Comparison of ENCODE assay signal across 10 cellular contexts in genomic region chr18:45517181-45517741, GRCh38.
DNase-seq lines count a peak whose midpoint lies in the region; ATAC-seq and TF ChIP-seq lines count a peak whose summit lies in the region.
"Had no signal": no experiment of that assay in that cellular context is flagged by ENCODE, and none has a peak within 500 bp of the region (broad histone marks: within the 10 kb centered on the region; RNA-seq: fewer than 3 reads in every experiment).

No MANE protein-coding gene starts in this region.

- TF ChIP-seq EP300 in ovary (IDR thresholded peaks at IDR 0.05) = no peak

- H3K9me3 ChIP-seq in ovary (no peaks in the 10 kb centered on the region), aorta (ENCODE audit: control insufficient read depth, low read length) (no peaks in the 10 kb centered on the region)

- H3K27ac ChIP-seq in ovary = no peak overlapping the region
- peak overlapping the region; percentile 70 to 100 for H3K27ac ChIP-seq in aorta (ENCODE audit: low read depth in 1 of 2, low read length in 2 of 2)

- H3K4me3 ChIP-seq in ovary (no peak overlapping the region), aorta (ENCODE audit: low read length in 2 of 2) (no peak overlapping the region)

- H3K27me3 ChIP-seq in ovary (no peaks in the 10 kb centered on the region), aorta (ENCODE audit: control insufficient read depth in 1 of 2, insufficient read depth in 2 of 2, low read length in 1 of 2) (no peaks in the 10 kb centered on the region)

- TF ChIP-seq POLR2A in ovary (IDR thresholded peaks at IDR 0.05) = no peak

- peaks cover 12% of the 10 kb centered on the region for H3K4me1 ChIP-seq in ovary (ENCODE audit: insufficient read depth)
- H3K4me1 ChIP-seq in aorta (ENCODE audit: control insufficient read depth in 1 of 2, insufficient read depth in 2 of 2, low read length in 2 of 2) = peaks cover 9 to 13% of the 10 kb centered on the region in 2 donors

- WGBS in ovary, 3 donors = 2 to 6% (median 2%) methylated on average over 11 of the region's 11 CpGs
- WGBS in aorta, 2 donors = 4% methylated on average over 11 of the region's 11 CpGs

- intact Hi-C loops in Right ventricle myocardium inferior (cut with DNase I) (no loop called here), cardiac septum (cut with DNase I) (no loop called here), Right ventricle myocardium superior (cut with DNase I) (no loop called here), ovary (cut with DNase I) (loop anchor here in 1 of 4 donors (10.0 kb wide), 1 partner anchor 68 kb away; no protein-coding TSS in a partner anchor), aorta (cut with DNase I) (no loop called here)

- no peak for TF ChIP-seq CTCF in ovary (IDR thresholded peaks at IDR 0.05)

- ATAC-seq in Right ventricle myocardium inferior = peak; percentile 90
- ATAC-seq in Right ventricle myocardium superior (ENCODE audit: poor library complexity) = peak; percentile 87
- peak; percentile 78 for ATAC-seq in aorta (ENCODE audit: low FRiP score)
- no peak for ATAC-seq in GM19467 (IDR thresholded peaks at IDR 0.05; ENCODE audit: unreplicated experiment)
- ATAC-seq: Panc1 had no signal

- H3K36me3 ChIP-seq in ovary (no peaks in the 10 kb centered on the region), aorta (ENCODE audit: control insufficient read depth in 1 of 2, insufficient read depth in 2 of 2, low read length in 1 of 2) (no peaks in the 10 kb centered on the region)

- DNase-seq in Right ventricle myocardium inferior (ENCODE audit: missing footprints) = peak; percentile 74
- DNase-seq in cardiac septum (ENCODE audit: low spot score) = no peak
- peak; percentile 80 for DNase-seq in Right ventricle myocardium superior
- DNase-seq in ovary = peak in 3 of 5 donors; percentile 25 to 60 (median 36)
- DNase-seq in aorta = peak; percentile 77 to 83
- no peak for DNase-seq in hypothalamus (lab: John Stamatoyannopoulos, UW)
- no peak for DNase-seq in NCI-H2107 treated with DMSO at 0.1 percent for 48 hours (lab: John Stamatoyannopoulos, UW; ENCODE audit: unreplicated experiment)
- DNase-seq: DMS79 had no signal

Comparison
In these comparisons a context has a peak if more than half of its experiments do, and no peak if none do; other contexts are left out.
1. DNase-seq: peak in Right ventricle myocardium inferior (single experiment), Right ventricle myocardium superior (single experiment), ovary (3 of 5) and aorta (2 of 2); none in cardiac septum (single experiment), hypothalamus (0 of 51) and NCI-H2107 treated with DMSO at 0.1 percent for 48 hours (single experiment).
2. H3K27ac ChIP-seq: peak in aorta (2 of 2); none in ovary (0 of 2).